ENCODE assay signal across 1 cellular context in genomic region chr4:158712622-158713021, GRCh38. TPM values are rescaled to one million over a fixed set of nuclear protein-coding genes. Genes with fewer than 3 reads are reported as not detected.
"Had no signal": no experiment of that assay in that cellular context is flagged by ENCODE, and none has a peak within 500 bp of the region (broad histone marks: within the 10 kb centered on the region; RNA-seq: fewer than 3 reads in every experiment).

No MANE protein-coding gene starts in this region.

RNA-seq across cellular contexts. Expression of gene FNIP2, which starts 56.2 kb away (rescaled TPM):
- total RNA-seq: activated B cell treated with CpG ODN at 0.5 μM for 24 hours had no signal
